In the genomic region with DNA sequence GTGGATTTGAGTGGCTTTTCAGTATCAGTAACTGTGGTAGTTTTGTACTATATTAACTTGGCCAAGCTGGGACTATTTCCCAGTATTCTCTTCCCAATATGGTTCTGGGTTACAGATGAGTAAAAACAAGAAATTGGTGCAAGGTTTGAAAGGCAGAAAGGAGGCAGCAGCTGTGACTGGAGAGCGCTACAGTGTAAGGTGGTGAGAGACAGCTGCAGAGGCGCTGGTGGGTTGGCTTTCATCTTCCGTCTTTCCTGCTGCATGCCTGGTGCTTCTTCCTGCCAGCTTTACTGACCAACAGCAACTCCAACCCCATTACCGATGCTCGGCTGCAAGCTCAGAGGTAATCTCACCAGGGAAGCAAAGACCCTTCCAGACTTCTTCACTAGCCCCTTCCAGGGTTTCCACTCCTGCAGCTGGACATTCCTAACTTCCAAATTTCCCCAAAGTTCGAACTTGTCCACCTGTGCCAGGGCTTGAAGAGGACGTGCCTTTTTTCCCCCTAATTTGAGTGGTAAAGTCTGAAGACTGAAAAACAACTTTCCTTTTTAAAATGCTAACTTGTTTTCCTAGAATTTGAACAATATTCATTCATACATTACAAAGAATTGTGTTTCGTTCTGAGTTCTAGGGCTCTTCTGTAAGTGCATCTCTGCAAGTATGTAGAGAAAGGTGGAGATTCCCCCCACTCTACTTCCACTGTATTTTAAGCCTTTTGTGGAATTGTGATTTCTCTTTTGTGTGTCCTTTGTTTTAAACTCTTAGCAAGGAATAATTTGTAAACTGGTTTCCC, we compare ENCODE assay signal across 1 cellular context.
TF ChIP-seq lines count a peak whose summit lies in the region.

No MANE protein-coding gene starts in this region.

TF ChIP-seq in K562, 482 proteins besides CTCF, POLR2A, EP300 and RAD21:
- TF ChIP-seq ARID1B (IDR thresholded peaks at IDR 0.05), result no peak
- no peak for TF ChIP-seq RBM17 (IDR thresholded peaks at IDR 0.05; ENCODE audit: borderline replicate concordance, low read depth, low read length)
- TF ChIP-seq DPF2 (IDR thresholded peaks at IDR 0.05), result no peak
- no peak for TF ChIP-seq ZBTB7A (IDR thresholded peaks at IDR 0.05; ENCODE audit: borderline replicate concordance, control insufficient read depth, low read depth, low read length)
- TF ChIP-seq BHLHE40 (IDR thresholded peaks at IDR 0.05; ENCODE audit: low read length), result no peak
- TF ChIP-seq SIN3B (IDR thresholded peaks at IDR 0.05; ENCODE audit: low read depth), result no peak
- TF ChIP-seq GTF2F1 (IDR thresholded peaks at IDR 0.05; ENCODE audit: low read depth, low read length), result no peak
- no peak for TF ChIP-seq EP400 (IDR thresholded peaks at IDR 0.05)
- no peak for TF ChIP-seq UBTF (IDR thresholded peaks at IDR 0.05; ENCODE audit: borderline replicate concordance in 1 of 2, low read depth in 2 of 2, low read length in 2 of 2)
- TF ChIP-seq ZNF143 (CRISPR knock-in tag; IDR thresholded peaks at IDR 0.05), result no peak
- TF ChIP-seq, protein P1, sequence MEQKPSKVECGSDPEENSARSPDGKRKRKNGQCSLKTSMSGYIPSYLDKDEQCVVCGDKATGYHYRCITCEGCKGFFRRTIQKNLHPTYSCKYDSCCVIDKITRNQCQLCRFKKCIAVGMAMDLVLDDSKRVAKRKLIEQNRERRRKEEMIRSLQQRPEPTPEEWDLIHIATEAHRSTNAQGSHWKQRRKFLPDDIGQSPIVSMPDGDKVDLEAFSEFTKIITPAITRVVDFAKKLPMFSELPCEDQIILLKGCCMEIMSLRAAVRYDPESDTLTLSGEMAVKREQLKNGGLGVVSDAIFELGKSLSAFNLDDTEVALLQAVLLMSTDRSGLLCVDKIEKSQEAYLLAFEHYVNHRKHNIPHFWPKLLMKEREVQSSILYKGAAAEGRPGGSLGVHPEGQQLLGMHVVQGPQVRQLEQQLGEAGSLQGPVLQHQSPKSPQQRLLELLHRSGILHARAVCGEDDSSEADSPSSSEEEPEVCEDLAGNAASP (IDR thresholded peaks at IDR 0.05), result no peak
- no peak for TF ChIP-seq ZC3H8 (IDR thresholded peaks at IDR 0.05)
- TF ChIP-seq ZFP30 (CRISPR knock-in tag; IDR thresholded peaks at IDR 0.05; ENCODE audit: borderline replicate concordance), result no peak
- TF ChIP-seq CBX2 (IDR thresholded peaks at IDR 0.05; ENCODE audit: insufficient read depth, low read length, poor library complexity, severe bottlenecking), result no peak
- TF ChIP-seq CBFA2T2 (conservative IDR thresholded peaks at IDR 0.05), result no peak
- TF ChIP-seq, protein P2, sequence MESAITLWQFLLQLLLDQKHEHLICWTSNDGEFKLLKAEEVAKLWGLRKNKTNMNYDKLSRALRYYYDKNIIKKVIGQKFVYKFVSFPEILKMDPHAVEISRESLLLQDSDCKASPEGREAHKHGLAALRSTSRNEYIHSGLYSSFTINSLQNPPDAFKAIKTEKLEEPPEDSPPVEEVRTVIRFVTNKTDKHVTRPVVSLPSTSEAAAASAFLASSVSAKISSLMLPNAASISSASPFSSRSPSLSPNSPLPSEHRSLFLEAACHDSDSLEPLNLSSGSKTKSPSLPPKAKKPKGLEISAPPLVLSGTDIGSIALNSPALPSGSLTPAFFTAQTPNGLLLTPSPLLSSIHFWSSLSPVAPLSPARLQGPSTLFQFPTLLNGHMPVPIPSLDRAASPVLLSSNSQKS (CRISPR knock-in tag; IDR thresholded peaks at IDR 0.05), result no peak
